22 cellular contexts compared by ENCODE assay signal in genomic region chr6:40986364-40986763, GRCh38. TPM values are rescaled to one million over a fixed set of nuclear protein-coding genes. Genes with fewer than 3 reads are reported as not detected.
DNase-seq lines count a peak whose midpoint lies in the region; ATAC-seq, FAIRE-seq and TF ChIP-seq lines count a peak whose summit lies in the region.
"Had no signal": no experiment of that assay in that cellular context is flagged by ENCODE, and none has a peak within 500 bp of the region (broad histone marks: within the 10 kb centered on the region; RNA-seq: fewer than 3 reads in every experiment).

No MANE protein-coding gene starts in this region.

- no peaks in the 10 kb centered on the region for H3K79me2 ChIP-seq in astrocyte (ENCODE audit: insufficient read depth, low read length)

- H3K36me3 Mint-ChIP-seq in astrocyte (ENCODE audit: low read depth, unreplicated experiment) (no peaks in the 10 kb centered on the region), endodermal cell (ENCODE audit: low read depth) (no peaks in the 10 kb centered on the region)

- no TSS peak for BruUV-seq in IMR-90 (replicated peaks; lab: Mats Ljungman, UMichigan)

- H4K20me1 ChIP-seq in IMR-90 (ENCODE audit: insufficient read depth, low read length) = no peaks in the 10 kb centered on the region
- H4K20me1 ChIP-seq in astrocyte (ENCODE audit: insufficient read depth, low read length) = no peaks in the 10 kb centered on the region
- H4K20me1 ChIP-seq: BLaER1 treated with 17β-estradiol and CSF1 and Interleukin-3, amounts not matched to agents 10 nM and 100 nM had no signal

- H2AK5ac ChIP-seq in IMR-90 (ENCODE audit: low read depth, low read length) (no peak overlapping the region), mesenchymal stem cell (ENCODE audit: low read length, severe bottlenecking) (no peak overlapping the region)

- no peak overlapping the region for H3K4me3 ChIP-seq in IMR-90 (ENCODE audit: insufficient read depth, low read depth, low read length)
- H3K4me3 ChIP-seq in astrocyte (ENCODE audit: insufficient read depth, low read depth, low read length) = no peak overlapping the region
- no peak overlapping the region for H3K4me3 ChIP-seq in mesenchymal stem cell (ENCODE audit: insufficient read depth in 1 of 2, low read depth in 1 of 2, low read length in 2 of 2)
- no peak overlapping the region for H3K4me3 ChIP-seq in endodermal cell (ENCODE audit: low read length)
- no peak overlapping the region for H3K4me3 ChIP-seq in spleen
- H3K4me3 ChIP-seq: BLaER1 treated with 17β-estradiol and CSF1 and Interleukin-3, amounts not matched to agents 10 nM and 100 nM; HAP-1; SJCRH30 had no signal

- no peak overlapping the region for H3K27ac ChIP-seq in IMR-90 (ENCODE audit: insufficient read depth, low read length)
- no peak overlapping the region for H3K27ac ChIP-seq in astrocyte (ENCODE audit: low read depth, low read length)
- H3K27ac ChIP-seq in mesenchymal stem cell (ENCODE audit: low read length, poor library complexity, severe bottlenecking) = no peak overlapping the region
- no peak overlapping the region for H3K27ac ChIP-seq in endodermal cell (ENCODE audit: low read depth, low read length)
- H3K27ac ChIP-seq in spleen = no peak overlapping the region
- H3K27ac ChIP-seq: BLaER1 treated with 17β-estradiol and CSF1 and Interleukin-3, amounts not matched to agents 10 nM and 100 nM; SJCRH30 had no signal

- no peak for TF ChIP-seq POLR2A in IMR-90 (IDR thresholded peaks at IDR 0.05; ENCODE audit: low read depth, low read length)
- no peak for TF ChIP-seq POLR2A in erythroblast (IDR thresholded peaks at IDR 0.05; ENCODE audit: low read length)
- no peak for TF ChIP-seq POLR2A in spleen (IDR thresholded peaks at IDR 0.05)

- FAIRE-seq in astrocyte (lab: Jason Lieb, UNC) = no peak
- FAIRE-seq: GM19239, HTR-8/SVneo had no signal

- H2BK20ac ChIP-seq in IMR-90 (ENCODE audit: low read depth, low read length) = no peak overlapping the region

- H3K18ac ChIP-seq in IMR-90 (ENCODE audit: low read depth, low read length) = no peak overlapping the region
- no peak overlapping the region for H3K18ac ChIP-seq in mesenchymal stem cell (ENCODE audit: low read depth in 1 of 2, low read length in 2 of 2)

- H4K5ac ChIP-seq in IMR-90 (ENCODE audit: low read depth, low read length) = no peak overlapping the region

- H3K9me3 ChIP-seq in IMR-90 (ENCODE audit: control insufficient read depth, insufficient read depth, low read length) = no peaks in the 10 kb centered on the region; the same call in 1 of the 2 replicates
- no peaks in the 10 kb centered on the region for H3K9me3 ChIP-seq in astrocyte (ENCODE audit: insufficient read depth, low read depth, low read length)
- H3K9me3 ChIP-seq in mesenchymal stem cell (ENCODE audit: control insufficient read depth, low read length) = no peaks in the 10 kb centered on the region
- H3K9me3 ChIP-seq in endodermal cell (ENCODE audit: control insufficient read depth, low read length) = no peaks in the 10 kb centered on the region
- no peaks in the 10 kb centered on the region for H3K9me3 ChIP-seq in spleen
- H3K9me3 ChIP-seq: BLaER1 treated with 17β-estradiol and CSF1 and Interleukin-3, amounts not matched to agents 10 nM and 100 nM; HAP-1; SJCRH30 had no signal

- H2BK120ac ChIP-seq in IMR-90 (ENCODE audit: low read depth, low read length) (no peak overlapping the region), mesenchymal stem cell (ENCODE audit: low read depth, low read length) (no peak overlapping the region)

- H3K27ac Mint-ChIP-seq in astrocyte (ENCODE audit: unreplicated experiment) (peak overlapping the region; percentile 42), endodermal cell (no peak overlapping the region)

- no peak overlapping the region for H2BK5ac ChIP-seq in IMR-90 (ENCODE audit: low read depth, low read length, poor library complexity, severe bottlenecking)
- no peak overlapping the region for H2BK5ac ChIP-seq in mesenchymal stem cell (ENCODE audit: low read depth, low read length, poor library complexity, severe bottlenecking)

- ATAC-seq in IMR-90 (ENCODE audit: low read depth) = no peak

- no peak overlapping the region for H2AK9ac ChIP-seq in IMR-90 (replicated peaks; ENCODE audit: low read depth, low read length, poor library complexity)

- no CpG with 5 or more reads among the region's 2 CpGs for WGBS in IMR-90 (ENCODE audit: extremely low coverage in 2 of 2, insufficient read length in 1 of 2), 2 experiments
- no CpG with 5 or more reads among the region's 2 CpGs for WGBS in mesenchymal stem cell
- 48 to 71% methylated on average over 1 to 2 of the region's 2 CpGs for WGBS in endodermal cell (ENCODE audit: insufficient coverage in 1 of 2, insufficient read length in 1 of 2), 2 experiments
- WGBS in spleen, 5 donors = 31 to 84% (median 55%) methylated on average over 2 of the region's 2 CpGs

- CTCF ChIA-PET in IMR-90 (lab: Yijun Ruan, JAX) = interaction anchor here (0.7 kb wide), 1 partner anchor 120 kb away, joined by 3 read pairs; no protein-coding TSS in a partner anchor

- peaks cover 23% of the 10 kb centered on the region for H3K27me3 ChIP-seq in IMR-90 (ENCODE audit: control insufficient read depth, insufficient read depth, low read length)
- peaks cover 2% of the 10 kb centered on the region for H3K27me3 ChIP-seq in astrocyte (ENCODE audit: insufficient read depth, low read length)
- H3K27me3 ChIP-seq in mesenchymal stem cell (ENCODE audit: control insufficient read depth in 1 of 2, insufficient read depth in 1 of 2, low read length in 2 of 2) = peaks cover 4 to 6% of the 10 kb centered on the region in 2 experiments
- H3K27me3 ChIP-seq in endodermal cell (ENCODE audit: control insufficient read depth, insufficient read depth, low read length, poor library complexity, severe bottlenecking) = no peaks in the 10 kb centered on the region
- peaks cover 0 to 17% (median 0%) of the 10 kb centered on the region in 7 donors for H3K27me3 ChIP-seq in spleen (replicated peaks in 1 of 7)
- H3K27me3 ChIP-seq: BLaER1 treated with 17β-estradiol and CSF1 and Interleukin-3, amounts not matched to agents 10 nM and 100 nM; SJCRH30 had no signal

- dilution Hi-C loops in IMR-90 (cut with HindIII; ENCODE audit: low sequenced_read_pairs, unreplicated experiment) = no loop called here

- peak; percentile 20 for DNase-seq in ACHN
- DNase-seq in IMR-90 = peak; percentile 10
- DNase-seq in astrocyte (ENCODE audit: low read depth) = peak; percentile 20
- DNase-seq in mesenchymal stem cell = peak; percentile 34
- no peak for DNase-seq in GOT3 (lab: John Stamatoyannopoulos, UW)
- no peak for DNase-seq in erythroblast (lab: John Stamatoyannopoulos, UW)
- DNase-seq in endodermal cell = no peak
- no peak for DNase-seq in spleen
- DNase-seq: 8988T; NCI-H1105 treated with DMSO at 0.1 percent for 48 hours; NCI-H187 treated with DMSO at 0.1 percent for 48 hours; NCI-H345; NCI-H526; NK-92 treated with Interleukin-12 subunit alpha and Interleukin-12 subunit beta, amount 100 ng/mL, for 24 hours; SJCRH30 had no signal

- H2BK15ac ChIP-seq in IMR-90 (ENCODE audit: low read depth, low read length) = no peak overlapping the region
- no peak overlapping the region for H2BK15ac ChIP-seq in mesenchymal stem cell (ENCODE audit: low read depth, poor library complexity, severe bottlenecking)

- TF ChIP-seq CTCF in IMR-90 (conservative IDR thresholded peaks at IDR 0.05; ENCODE audit: low read depth, low read length) (no peak), astrocyte (IDR thresholded peaks at IDR 0.05; ENCODE audit: insufficient read depth, low read depth, low read length) (no peak), endodermal cell (conservative IDR thresholded peaks at IDR 0.05) (no peak), spleen (IDR thresholded peaks at IDR 0.05 in 8 of 11, conservative IDR thresholded peaks at IDR 0.05 in 3 of 11) (no peak)

- H3K23ac ChIP-seq in IMR-90 (ENCODE audit: low read depth, low read length) (no peak overlapping the region), mesenchymal stem cell (ENCODE audit: low read length in 2 of 2) (no peak overlapping the region)

- H2AFZ ChIP-seq in IMR-90 (replicated peaks; ENCODE audit: low read length, poor library complexity) (peak overlapping the region; percentile 49), astrocyte (ENCODE audit: low read depth, low read length) (no peak overlapping the region), mesenchymal stem cell (ENCODE audit: low read depth, low read length) (no peak overlapping the region)

- H3K4me1 ChIP-seq in IMR-90 (ENCODE audit: control insufficient read depth, insufficient read depth, low read length) (no peaks in the 10 kb centered on the region; the same call in 1 of the 2 replicates), astrocyte (ENCODE audit: insufficient read depth, low read length) (peaks cover 7% of the 10 kb centered on the region), mesenchymal stem cell (ENCODE audit: control insufficient read depth, insufficient read depth, low read depth, low read length) (peaks cover 4% of the 10 kb centered on the region), endodermal cell (ENCODE audit: control insufficient read depth, insufficient read depth, low read length) (peaks cover 3% of the 10 kb centered on the region), spleen (no peaks in the 10 kb centered on the region)
- H3K4me1 ChIP-seq: HAP-1, SJCRH30 had no signal

- H3K14ac ChIP-seq in IMR-90 (replicated peaks; ENCODE audit: low read depth, low read length) (no peak overlapping the region), mesenchymal stem cell (ENCODE audit: low read length in 2 of 2) (no peak overlapping the region)

- H3K4me1 Mint-ChIP-seq in astrocyte (ENCODE audit: low read depth, unreplicated experiment) = peaks cover 18% of the 10 kb centered on the region
- peaks cover 19% of the 10 kb centered on the region for H3K4me1 Mint-ChIP-seq in endodermal cell

- peak overlapping the region; percentile 20 for H3K4me3 Mint-ChIP-seq in astrocyte (ENCODE audit: unreplicated experiment)
- H3K4me3 Mint-ChIP-seq in endodermal cell = no peak overlapping the region

- in situ Hi-C loops in ACHN (cut with HindIII; ENCODE audit: low pct_ligation_motif_present, low pct_unique_long_range_greater_than_20kb, low sequenced_read_pairs) = no loop called here
- in situ Hi-C loops in IMR-90 (cut with MboI; ENCODE audit: low sequenced_read_pairs) = no loop called here

- H4K8ac ChIP-seq in IMR-90 (ENCODE audit: low read depth in 2 of 2, low read length in 2 of 2) = no peak overlapping the region
- H4K8ac ChIP-seq in mesenchymal stem cell (ENCODE audit: low read length) = no peak overlapping the region

- no peak overlapping the region for H3K9ac ChIP-seq in IMR-90 (ENCODE audit: low read depth, low read length)
- H3K9ac ChIP-seq in astrocyte (ENCODE audit: low read length) = no peak overlapping the region
- H3K9ac ChIP-seq in mesenchymal stem cell (ENCODE audit: low read length) = no peak overlapping the region
- no peak overlapping the region for H3K9ac ChIP-seq in endodermal cell (ENCODE audit: extremely low read depth, low read length, poor library complexity, severe bottlenecking)
- H3K9ac ChIP-seq: BLaER1 treated with 17β-estradiol and CSF1 and Interleukin-3, amounts not matched to agents 10 nM and 100 nM had no signal

- H4K91ac ChIP-seq in IMR-90 (ENCODE audit: insufficient read depth, low read depth, low read length) = no peak overlapping the region
- H4K91ac ChIP-seq in mesenchymal stem cell (ENCODE audit: low read length) = no peak overlapping the region

- intact Hi-C loops in IMR-90 (cut with micrococcal nuclease) (no loop called here), spleen (cut with DNase I; ENCODE audit: low total_unique reads) (no loop called here)

- TF ChIP-seq RAD21 in IMR-90 (IDR thresholded peaks at IDR 0.05; ENCODE audit: low read length) = no peak

- H3K4ac ChIP-seq in IMR-90 (ENCODE audit: low read depth, low read length) = no peak overlapping the region
- no peak overlapping the region for H3K4ac ChIP-seq in mesenchymal stem cell (ENCODE audit: low read depth in 1 of 2, low read length in 2 of 2)

- H3K9me1 ChIP-seq in IMR-90 (ENCODE audit: insufficient read depth, low read length) = no peaks in the 10 kb centered on the region

- H3K27me3 Mint-ChIP-seq in astrocyte (ENCODE audit: low read depth, unreplicated experiment) (peaks cover 4% of the 10 kb centered on the region), endodermal cell (ENCODE audit: insufficient read depth) (peaks cover 2% of the 10 kb centered on the region)

- H3K56ac ChIP-seq in IMR-90 (ENCODE audit: extremely low read depth, insufficient read depth, low read length) = no peak overlapping the region

- H3K4me2 ChIP-seq in IMR-90 (ENCODE audit: low read depth, low read length) = no peak overlapping the region
- H3K4me2 ChIP-seq in astrocyte (ENCODE audit: low read length) = peak overlapping the region; percentile 28
- no peak overlapping the region for H3K4me2 ChIP-seq in mesenchymal stem cell (ENCODE audit: low read length, poor library complexity, severe bottlenecking)

- peaks cover 6% of the 10 kb centered on the region for H3K9me3 Mint-ChIP-seq in astrocyte (ENCODE audit: unreplicated experiment)
- H3K9me3 Mint-ChIP-seq in endodermal cell = no peaks in the 10 kb centered on the region

- H3K79me1 ChIP-seq in IMR-90 (ENCODE audit: low read depth in 1 of 2, low read length in 2 of 2) (no peaks in the 10 kb centered on the region), mesenchymal stem cell (replicated peaks; ENCODE audit: low read length, poor library complexity, severe bottlenecking) (no peaks in the 10 kb centered on the region)

- H2BK12ac ChIP-seq in mesenchymal stem cell (ENCODE audit: low read length in 2 of 2) = no peak overlapping the region

- POLR2A ChIA-PET in IMR-90 (lab: Charles Lee; ENCODE audit: unreplicated experiment) = interaction anchor here (0.5 kb wide), 1 partner anchor 9 kb away, joined by 5 read pairs; no protein-coding TSS in a partner anchor

- H3K36me3 ChIP-seq in IMR-90 (ENCODE audit: control insufficient read depth, insufficient read depth, low read length) (no peaks in the 10 kb centered on the region), astrocyte (ENCODE audit: insufficient read depth, low read length) (no peaks in the 10 kb centered on the region), mesenchymal stem cell (ENCODE audit: control insufficient read depth in 1 of 2, insufficient read depth in 2 of 2, low read depth in 1 of 2, low read length in 2 of 2) (no peaks in the 10 kb centered on the region), endodermal cell (ENCODE audit: control insufficient read depth, insufficient read depth, low read length) (no peaks in the 10 kb centered on the region), spleen (no peaks in the 10 kb centered on the region)
- H3K36me3 ChIP-seq: BLaER1 treated with 17β-estradiol and CSF1 and Interleukin-3, amounts not matched to agents 10 nM and 100 nM; HAP-1; SJCRH30 had no signal

RNA-seq across cellular contexts. Expression of gene UNC5CL, which starts 52.7 kb away (rescaled TPM):
- total RNA-seq in IMR-90 (2012; rRNA removed) (not detected in 2 replicates), astrocyte (0.27 and 0.29 TPM in 2 replicates), endodermal cell (1 to 10 TPM; 3.8 to 4.7 TPM), spleen (1 to 10 TPM; 1.7 to 3.9 (median 2.6) TPM)
- polyA plus RNA-seq in IMR-90 (2012; rRNA removed) (not detected in 2 replicates), spleen (1 to 10 TPM; 1.4 to 3.0 (median 2.8) TPM)
- polyA plus RNA-seq in IMR-90 (2012; cell fraction: cytosol; rRNA removed) = 0.02 TPM in 2 replicates
- polyA plus RNA-seq in IMR-90 (2012; cell fraction: nucleus; rRNA removed; ENCODE audit: low replicate concordance) = 0.19 and 0.27 TPM in 2 replicates
- 0.11 TPM for polyA plus RNA-seq in mesenchymal stem cell (2013, experiment 1 of 2)
- polyA plus RNA-seq in mesenchymal stem cell (2013, experiment 2 of 2) = 0.08 TPM
- 2.5 TPM for polyA plus RNA-seq in endodermal cell (2013, experiment 1 of 2)
- 2.5 TPM for polyA plus RNA-seq in endodermal cell (2013, experiment 2 of 2)

RNA-seq across cellular contexts. Expression of gene TSPO2, which starts 55.9 kb away (rescaled TPM):
- total RNA-seq in IMR-90 (2012; rRNA removed) (not detected in 2 replicates), astrocyte (not detected in 2 replicates), endodermal cell (not detected), spleen (1 to 10 TPM in 1 of 7 donors, not detected in 6; 6.3 TPM)
- polyA plus RNA-seq in IMR-90 (2012; rRNA removed) (not detected in 2 replicates), spleen (under 1 TPM in 1 of 3 donors, not detected in 2; 0.54 TPM)
- polyA plus RNA-seq in IMR-90 (2012; cell fraction: cytosol; rRNA removed) = not detected in 2 replicates
- polyA plus RNA-seq in IMR-90 (2012; cell fraction: nucleus; rRNA removed; ENCODE audit: low replicate concordance) = not detected in 2 replicates
- not detected for polyA plus RNA-seq in mesenchymal stem cell (2013, experiment 1 of 2)
- not detected for polyA plus RNA-seq in mesenchymal stem cell (2013, experiment 2 of 2)
- not detected for polyA plus RNA-seq in endodermal cell (2013, experiment 1 of 2)
- not detected for polyA plus RNA-seq in endodermal cell (2013, experiment 2 of 2)
- total RNA-seq: Daoy, LHCN-M2, OCI-LY7, SJCRH30 had no signal

Comparison
In these comparisons a context has a peak if more than half of its experiments do, and no peak if none do; other contexts are left out.
1. DNase-seq: peak in ACHN (single experiment), IMR-90 (single experiment), astrocyte (single experiment) and mesenchymal stem cell (single experiment); none in GOT3 (single experiment), erythroblast (0 of 2), endodermal cell (single experiment) and spleen (single experiment).